In genomic region chr14:30558675-30559555, GRCh38 we compare ENCODE assay signal across 8 cellular contexts. TPM values are rescaled to one million over a fixed set of nuclear protein-coding genes. Genes with fewer than 3 reads are reported as not detected.
DNase-seq lines count a peak whose midpoint lies in the region; FAIRE-seq and TF ChIP-seq lines count a peak whose summit lies in the region.

TSS of gene G2E3 (plus strand) at chr14:30559158. CDS start at chr14:30581080, 21,922 bp downstream.

- peaks cover 35% of the 10 kb centered on the region for H4K20me1 ChIP-seq in neural progenitor cell (ENCODE audit: low read depth)

- H3K27me3 ChIP-seq in neural progenitor cell: no peaks in the 10 kb centered on the region

- peaks cover 17% of the 10 kb centered on the region for H3F3A ChIP-seq in neural progenitor cell (ENCODE audit: low read depth)

- peak; percentile 65 for TF ChIP-seq POLR2A in H54 (IDR thresholded peaks at IDR 0.05; ENCODE audit: low read depth, low read length)

- DNase-seq in ELF-1 (ENCODE audit: low read depth, low spot score) (peak; percentile 93), H54 (ENCODE audit: insufficient read length, low spot score) (peak; percentile 66), LoVo (ENCODE audit: low spot score) (peak; percentile 90), SHP77 (lab: John Stamatoyannopoulos, UW) (peak; percentile 94 to 95), activated gamma-delta T cell treated with Interleukin-2 at 50 U/mL for 16 hours (peak; percentile 82), foreskin fibroblast (peak; percentile 81 to 95), neural progenitor cell (ENCODE audit: low spot score) (peak; percentile 92), stromal cell of bone marrow (ENCODE audit: low read depth) (peak; percentile 77)

- peak within 1 kb of the TSS; percentile 100 for H3K4me3 Mint-ChIP-seq in neural progenitor cell

- H3K9ac ChIP-seq in neural progenitor cell: peak within 1 kb of the TSS; percentile 61

- H3K36me3 Mint-ChIP-seq in neural progenitor cell: peaks cover 23% of the 10 kb centered on the region

- H3K4me3 ChIP-seq in foreskin fibroblast (ENCODE audit: low read depth in 1 of 2, low read length in 2 of 2): peak within 1 kb of the TSS; percentile 75 to 93
- peak within 1 kb of the TSS; percentile 98 for H3K4me3 ChIP-seq in neural progenitor cell

- no peaks in the 10 kb centered on the region for H3K9me3 ChIP-seq in neural progenitor cell (ENCODE audit: low read depth)

- peaks cover 12% of the 10 kb centered on the region for H3K9me3 Mint-ChIP-seq in neural progenitor cell

- H2AFZ ChIP-seq in neural progenitor cell (replicated peaks): peak within 1 kb of the TSS; percentile 90

- H3K27ac ChIP-seq in neural progenitor cell: peak within 1 kb of the TSS; percentile 53

- peak; percentile 57 for FAIRE-seq in H54 (lab: Jason Lieb, UNC)

- H3K4me1 ChIP-seq in neural progenitor cell: peaks cover 15% of the 10 kb centered on the region

- H3K27ac Mint-ChIP-seq in neural progenitor cell: peak within 1 kb of the TSS; percentile 98

- H3K4me1 Mint-ChIP-seq in neural progenitor cell: peaks cover 19% of the 10 kb centered on the region

- no peak for TF ChIP-seq CTCF in foreskin fibroblast (IDR thresholded peaks at IDR 0.05; ENCODE audit: low read depth, low read length)
- TF ChIP-seq CTCF in neural progenitor cell (IDR thresholded peaks at IDR 0.05): no peak

- peak within 1 kb of the TSS; percentile 94 for H3K4me2 ChIP-seq in neural progenitor cell

- peaks cover 2% of the 10 kb centered on the region for H3K36me3 ChIP-seq in neural progenitor cell

- H3K27me3 Mint-ChIP-seq in neural progenitor cell (ENCODE audit: insufficient read depth, low read depth): peaks cover 2% of the 10 kb centered on the region

- H3K79me2 ChIP-seq in neural progenitor cell (ENCODE audit: low read depth): peaks cover 50% of the 10 kb centered on the region

RNA-seq across cellular contexts. Expression of gene G2E3, which starts in this region (rescaled TPM):
- total RNA-seq in neural progenitor cell (ENCODE audit: low replicate concordance): 95.4 and 135 TPM in 2 replicates

Comparison
In these comparisons a context has a peak if more than half of its experiments do, and no peak if none do; other contexts are left out.
1. Peak in every context shown above with its lines: DNase-seq, H3K4me3 ChIP-seq and H3K27ac ChIP-seq.